ENCODE assay signal across 10 cellular contexts in genomic region chr12:111424793-111425251, GRCh38. TPM values are rescaled to one million over a fixed set of nuclear protein-coding genes. Genes with fewer than 3 reads are reported as not detected.
DNase-seq lines count a peak whose midpoint lies in the region; ATAC-seq and TF ChIP-seq lines count a peak whose summit lies in the region.
"Had no signal": no experiment of that assay in that cellular context is flagged by ENCODE, and none has a peak within 500 bp of the region (broad histone marks: within the 10 kb centered on the region; RNA-seq: fewer than 3 reads in every experiment).

No MANE protein-coding gene starts in this region.

- ATAC-seq in stimulated activated naive CD8-positive, alpha-beta T cell treated with anti-CD3 and anti-CD28 coated beads, Interleukin-15, amount 100 ng/mL, for 72 hours, result peak; percentile 50

- POLR2A ChIA-PET in activated CD4-positive, alpha-beta memory T cell treated with anti-CD3 and anti-CD28 coated beads, Interleukin-2, amount 10 ng/mL, durations not matched to agents 7 days and 5 days (lab: Charles Lee), result interaction anchor here (1.5 to 13.5 kb wide), 5 partner anchors 9 to 25 kb away, joined by 3 to 252 read pairs (median 39); partner anchors contain the start of gene SH2B3

- H3K9me3 ChIP-seq in iPS-20b (ENCODE audit: insufficient read depth, low read depth, low read length) (no peaks in the 10 kb centered on the region), suprapubic skin (no peaks in the 10 kb centered on the region)

- CTCF ChIA-PET in activated naive CD4-positive, alpha-beta T cell treated with anti-CD3 and anti-CD28 coated beads for 36 hours (lab: Charles Lee), result interaction anchor here (1.2 to 9.3 kb wide), 6 partner anchors 13 to 27 kb away, joined by 4 to 52 read pairs (median 5); no protein-coding TSS in a partner anchor
- CTCF ChIA-PET in activated CD4-positive, alpha-beta memory T cell treated with anti-CD3 and anti-CD28 coated beads, Interleukin-2, amount 10 ng/mL, durations not matched to agents 7 days and 5 days (lab: Charles Lee), result interaction anchor here (0.6 to 1.7 kb wide), 4 partner anchors 10 to 49 kb away, joined by 3 to 6 read pairs (median 4); no protein-coding TSS in a partner anchor

- intact Hi-C loops in activated naive CD4-positive, alpha-beta T cell treated with anti-CD3 and anti-CD28 coated beads for 36 hours (cut with micrococcal nuclease), result no loop called here

- no peak for TF ChIP-seq CTCF in suprapubic skin (IDR thresholded peaks at IDR 0.05)

- H3K4me3 Mint-ChIP-seq in activated naive CD4-positive, alpha-beta T cell treated with anti-CD3 and anti-CD28 coated beads for 36 hours, result no peak overlapping the region
- no peak overlapping the region for H3K4me3 Mint-ChIP-seq in activated CD4-positive, alpha-beta memory T cell treated with anti-CD3 and anti-CD28 coated beads, Interleukin-2, amount 10 ng/mL, durations not matched to agents 7 days and 5 days
- peak overlapping the region in 1 of 2 donors; percentile 73 for H3K4me3 Mint-ChIP-seq in stimulated activated naive CD8-positive, alpha-beta T cell treated with anti-CD3 and anti-CD28 coated beads, Interleukin-15, amount 100 ng/mL, for 72 hours

- H3K9ac ChIP-seq in iPS-20b (ENCODE audit: low read depth, low read length), result no peak overlapping the region

- H3K4me1 ChIP-seq in iPS-20b (ENCODE audit: insufficient read depth, low read length) (peaks cover 7% of the 10 kb centered on the region), suprapubic skin (peaks cover 27% of the 10 kb centered on the region)

- 92% methylated on average over 6 of the region's 6 CpGs for WGBS in suprapubic skin

- H3K27me3 ChIP-seq in iPS-20b (ENCODE audit: insufficient read depth, low read length) (no peaks in the 10 kb centered on the region), suprapubic skin (no peaks in the 10 kb centered on the region)

- no peak for TF ChIP-seq EP300 in suprapubic skin (IDR thresholded peaks at IDR 0.05)

- no peak for TF ChIP-seq POLR2A in suprapubic skin (IDR thresholded peaks at IDR 0.05)

- H3K36me3 ChIP-seq in iPS-20b (ENCODE audit: insufficient read depth, low read depth, low read length), result peaks cover 19% of the 10 kb centered on the region
- H3K36me3 ChIP-seq in suprapubic skin, result peaks cover 6% of the 10 kb centered on the region

- no peak overlapping the region for H3K27ac Mint-ChIP-seq in activated naive CD4-positive, alpha-beta T cell treated with anti-CD3 and anti-CD28 coated beads for 36 hours
- peak overlapping the region; percentile 40 for H3K27ac Mint-ChIP-seq in activated CD4-positive, alpha-beta memory T cell treated with anti-CD3 and anti-CD28 coated beads, Interleukin-2, amount 10 ng/mL, durations not matched to agents 7 days and 5 days
- peak overlapping the region; percentile 52 to 88 for H3K27ac Mint-ChIP-seq in stimulated activated naive CD8-positive, alpha-beta T cell treated with anti-CD3 and anti-CD28 coated beads, Interleukin-15, amount 100 ng/mL, for 72 hours

- peak; percentile 47 for DNase-seq in activated naive CD4-positive, alpha-beta T cell treated with anti-CD3 and anti-CD28 coated beads for 36 hours
- no peak for DNase-seq in activated naive CD4-positive, alpha-beta T cell treated with Interleukin-2 at 50 U/mL for 16 hours
- DNase-seq in activated CD4-positive, alpha-beta memory T cell treated with anti-CD3 and anti-CD28 coated beads, Interleukin-2, amount 10 ng/mL, durations not matched to agents 7 days and 5 days, result no peak
- DNase-seq in stimulated activated naive CD8-positive, alpha-beta T cell treated with anti-CD3 and anti-CD28 coated beads, Interleukin-15, amount 100 ng/mL, for 72 hours, result no peak
- no peak for DNase-seq in activated gamma-delta T cell (lab: John Stamatoyannopoulos, UW)
- no peak for DNase-seq in activated CD4-positive, CD25-positive, alpha-beta regulatory T cell (lab: John Stamatoyannopoulos, UW)
- DNase-seq in suprapubic skin (ENCODE audit: low spot score in 2 of 2), result no peak
- DNase-seq: C1 segment of cervical spinal cord, mammary epithelial cell had no signal

- peaks cover 17% of the 10 kb centered on the region for H3K36me3 Mint-ChIP-seq in activated naive CD4-positive, alpha-beta T cell treated with anti-CD3 and anti-CD28 coated beads for 36 hours (ENCODE audit: low read depth)
- H3K36me3 Mint-ChIP-seq in activated CD4-positive, alpha-beta memory T cell treated with anti-CD3 and anti-CD28 coated beads, Interleukin-2, amount 10 ng/mL, durations not matched to agents 7 days and 5 days (ENCODE audit: low read depth), result peaks cover 18% of the 10 kb centered on the region

- peak overlapping the region; percentile 55 for H3K27ac ChIP-seq in iPS-20b (ENCODE audit: low read length)
- no peak overlapping the region for H3K27ac ChIP-seq in suprapubic skin

- H3K9me3 Mint-ChIP-seq in activated naive CD4-positive, alpha-beta T cell treated with anti-CD3 and anti-CD28 coated beads for 36 hours, result no peaks in the 10 kb centered on the region
- no peaks in the 10 kb centered on the region for H3K9me3 Mint-ChIP-seq in activated CD4-positive, alpha-beta memory T cell treated with anti-CD3 and anti-CD28 coated beads, Interleukin-2, amount 10 ng/mL, durations not matched to agents 7 days and 5 days
- no peaks in the 10 kb centered on the region for H3K9me3 Mint-ChIP-seq in stimulated activated naive CD8-positive, alpha-beta T cell treated with anti-CD3 and anti-CD28 coated beads, Interleukin-15, amount 100 ng/mL, for 72 hours

- peaks cover 63% of the 10 kb centered on the region for H3K4me1 Mint-ChIP-seq in activated naive CD4-positive, alpha-beta T cell treated with anti-CD3 and anti-CD28 coated beads for 36 hours (ENCODE audit: low read depth)
- H3K4me1 Mint-ChIP-seq in activated CD4-positive, alpha-beta memory T cell treated with anti-CD3 and anti-CD28 coated beads, Interleukin-2, amount 10 ng/mL, durations not matched to agents 7 days and 5 days, result peaks cover 63% of the 10 kb centered on the region
- H3K4me1 Mint-ChIP-seq in stimulated activated naive CD8-positive, alpha-beta T cell treated with anti-CD3 and anti-CD28 coated beads, Interleukin-15, amount 100 ng/mL, for 72 hours, result peaks cover 85% of the 10 kb centered on the region

- H3K4me3 ChIP-seq in iPS-20b (ENCODE audit: low read length) (no peak overlapping the region), suprapubic skin (no peak overlapping the region)

- H3K27me3 Mint-ChIP-seq in activated naive CD4-positive, alpha-beta T cell treated with anti-CD3 and anti-CD28 coated beads for 36 hours (ENCODE audit: low read depth), result no peaks in the 10 kb centered on the region
- no peaks in the 10 kb centered on the region for H3K27me3 Mint-ChIP-seq in activated CD4-positive, alpha-beta memory T cell treated with anti-CD3 and anti-CD28 coated beads, Interleukin-2, amount 10 ng/mL, durations not matched to agents 7 days and 5 days
- no peaks in the 10 kb centered on the region for H3K27me3 Mint-ChIP-seq in stimulated activated naive CD8-positive, alpha-beta T cell treated with anti-CD3 and anti-CD28 coated beads, Interleukin-15, amount 100 ng/mL, for 72 hours

RNA-seq across cellular contexts. Expression of gene SH2B3, which starts 19.1 kb away (rescaled TPM):
- 10 to 100 TPM; 21.1 to 21.3 TPM for total RNA-seq in activated naive CD4-positive, alpha-beta T cell treated with anti-CD3 and anti-CD28 coated beads for 36 hours
- 10 to 100 TPM; 18.8 to 20.2 TPM for total RNA-seq in activated CD4-positive, alpha-beta memory T cell treated with anti-CD3 and anti-CD28 coated beads, Interleukin-2, amount 10 ng/mL, durations not matched to agents 7 days and 5 days
- 1 to 10 TPM; 3.4 to 7.1 (median 4.2) TPM for total RNA-seq in suprapubic skin

RNA-seq across cellular contexts. Expression of gene PHETA1, which starts 55.9 kb away (rescaled TPM):
- 1 to 10 TPM in 1 of 2 experiments, under 1 TPM in 1; 0.35 to 1.0 TPM for total RNA-seq in activated naive CD4-positive, alpha-beta T cell treated with anti-CD3 and anti-CD28 coated beads for 36 hours
- total RNA-seq in activated CD4-positive, alpha-beta memory T cell treated with anti-CD3 and anti-CD28 coated beads, Interleukin-2, amount 10 ng/mL, durations not matched to agents 7 days and 5 days, result under 1 TPM; 0.93 to 0.98 TPM
- total RNA-seq in suprapubic skin, result 10 to 100 TPM; 15.9 to 25.7 (median 23.2) TPM

Comparison
In these comparisons a context has a peak if more than half of its experiments do, and no peak if none do; other contexts are left out.
1. RNA of gene PHETA1, which starts 55.9 kb away (total RNA-seq): 15.9 to 25.7 TPM in suprapubic skin; 0.35 to 1.0 TPM in activated naive CD4-positive, alpha-beta T cell treated with anti-CD3 and anti-CD28 coated beads for 36 hours and 0.93 to 0.98 TPM in activated CD4-positive, alpha-beta memory T cell treated with anti-CD3 and anti-CD28 coated beads, Interleukin-2, amount 10 ng/mL, durations not matched to agents 7 days and 5 days; every median in the first group is over 4 times any median in the second.